1 cellular context compared by ENCODE assay signal in the genomic region with DNA sequence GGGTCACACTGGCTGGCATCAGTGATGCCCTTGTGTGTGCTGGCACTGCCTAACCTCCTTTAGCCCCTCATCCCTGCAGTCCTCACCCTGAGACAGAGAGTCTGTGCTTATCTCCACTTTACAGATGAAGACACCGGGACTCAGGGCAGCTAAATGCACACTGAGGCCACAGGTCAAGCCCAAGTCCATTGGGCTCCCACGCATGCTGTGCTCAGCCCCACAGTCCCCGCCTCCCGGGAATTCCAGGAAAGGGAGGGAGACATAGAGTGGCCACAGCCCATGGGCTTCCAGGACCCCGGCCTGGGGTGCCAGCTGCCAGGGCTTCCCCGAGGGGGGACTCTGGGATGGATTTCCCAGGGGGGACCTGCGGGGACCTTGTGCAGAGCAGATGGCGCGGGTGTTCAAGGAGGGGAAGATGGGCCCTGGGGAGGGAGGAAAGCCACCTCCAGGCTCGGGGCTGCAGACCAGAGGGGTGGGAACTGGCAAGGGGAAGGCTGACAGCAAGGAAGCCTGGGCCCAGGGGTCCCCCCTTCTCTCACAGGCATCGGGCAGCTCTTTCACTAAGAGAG.
TF ChIP-seq lines count a peak whose summit lies in the region.

No MANE protein-coding gene starts in this region.

TF ChIP-seq in GM23338, 12 proteins besides CTCF, POLR2A, EP300 and RAD21 (continued from another document):
- TF ChIP-seq, protein P1, sequence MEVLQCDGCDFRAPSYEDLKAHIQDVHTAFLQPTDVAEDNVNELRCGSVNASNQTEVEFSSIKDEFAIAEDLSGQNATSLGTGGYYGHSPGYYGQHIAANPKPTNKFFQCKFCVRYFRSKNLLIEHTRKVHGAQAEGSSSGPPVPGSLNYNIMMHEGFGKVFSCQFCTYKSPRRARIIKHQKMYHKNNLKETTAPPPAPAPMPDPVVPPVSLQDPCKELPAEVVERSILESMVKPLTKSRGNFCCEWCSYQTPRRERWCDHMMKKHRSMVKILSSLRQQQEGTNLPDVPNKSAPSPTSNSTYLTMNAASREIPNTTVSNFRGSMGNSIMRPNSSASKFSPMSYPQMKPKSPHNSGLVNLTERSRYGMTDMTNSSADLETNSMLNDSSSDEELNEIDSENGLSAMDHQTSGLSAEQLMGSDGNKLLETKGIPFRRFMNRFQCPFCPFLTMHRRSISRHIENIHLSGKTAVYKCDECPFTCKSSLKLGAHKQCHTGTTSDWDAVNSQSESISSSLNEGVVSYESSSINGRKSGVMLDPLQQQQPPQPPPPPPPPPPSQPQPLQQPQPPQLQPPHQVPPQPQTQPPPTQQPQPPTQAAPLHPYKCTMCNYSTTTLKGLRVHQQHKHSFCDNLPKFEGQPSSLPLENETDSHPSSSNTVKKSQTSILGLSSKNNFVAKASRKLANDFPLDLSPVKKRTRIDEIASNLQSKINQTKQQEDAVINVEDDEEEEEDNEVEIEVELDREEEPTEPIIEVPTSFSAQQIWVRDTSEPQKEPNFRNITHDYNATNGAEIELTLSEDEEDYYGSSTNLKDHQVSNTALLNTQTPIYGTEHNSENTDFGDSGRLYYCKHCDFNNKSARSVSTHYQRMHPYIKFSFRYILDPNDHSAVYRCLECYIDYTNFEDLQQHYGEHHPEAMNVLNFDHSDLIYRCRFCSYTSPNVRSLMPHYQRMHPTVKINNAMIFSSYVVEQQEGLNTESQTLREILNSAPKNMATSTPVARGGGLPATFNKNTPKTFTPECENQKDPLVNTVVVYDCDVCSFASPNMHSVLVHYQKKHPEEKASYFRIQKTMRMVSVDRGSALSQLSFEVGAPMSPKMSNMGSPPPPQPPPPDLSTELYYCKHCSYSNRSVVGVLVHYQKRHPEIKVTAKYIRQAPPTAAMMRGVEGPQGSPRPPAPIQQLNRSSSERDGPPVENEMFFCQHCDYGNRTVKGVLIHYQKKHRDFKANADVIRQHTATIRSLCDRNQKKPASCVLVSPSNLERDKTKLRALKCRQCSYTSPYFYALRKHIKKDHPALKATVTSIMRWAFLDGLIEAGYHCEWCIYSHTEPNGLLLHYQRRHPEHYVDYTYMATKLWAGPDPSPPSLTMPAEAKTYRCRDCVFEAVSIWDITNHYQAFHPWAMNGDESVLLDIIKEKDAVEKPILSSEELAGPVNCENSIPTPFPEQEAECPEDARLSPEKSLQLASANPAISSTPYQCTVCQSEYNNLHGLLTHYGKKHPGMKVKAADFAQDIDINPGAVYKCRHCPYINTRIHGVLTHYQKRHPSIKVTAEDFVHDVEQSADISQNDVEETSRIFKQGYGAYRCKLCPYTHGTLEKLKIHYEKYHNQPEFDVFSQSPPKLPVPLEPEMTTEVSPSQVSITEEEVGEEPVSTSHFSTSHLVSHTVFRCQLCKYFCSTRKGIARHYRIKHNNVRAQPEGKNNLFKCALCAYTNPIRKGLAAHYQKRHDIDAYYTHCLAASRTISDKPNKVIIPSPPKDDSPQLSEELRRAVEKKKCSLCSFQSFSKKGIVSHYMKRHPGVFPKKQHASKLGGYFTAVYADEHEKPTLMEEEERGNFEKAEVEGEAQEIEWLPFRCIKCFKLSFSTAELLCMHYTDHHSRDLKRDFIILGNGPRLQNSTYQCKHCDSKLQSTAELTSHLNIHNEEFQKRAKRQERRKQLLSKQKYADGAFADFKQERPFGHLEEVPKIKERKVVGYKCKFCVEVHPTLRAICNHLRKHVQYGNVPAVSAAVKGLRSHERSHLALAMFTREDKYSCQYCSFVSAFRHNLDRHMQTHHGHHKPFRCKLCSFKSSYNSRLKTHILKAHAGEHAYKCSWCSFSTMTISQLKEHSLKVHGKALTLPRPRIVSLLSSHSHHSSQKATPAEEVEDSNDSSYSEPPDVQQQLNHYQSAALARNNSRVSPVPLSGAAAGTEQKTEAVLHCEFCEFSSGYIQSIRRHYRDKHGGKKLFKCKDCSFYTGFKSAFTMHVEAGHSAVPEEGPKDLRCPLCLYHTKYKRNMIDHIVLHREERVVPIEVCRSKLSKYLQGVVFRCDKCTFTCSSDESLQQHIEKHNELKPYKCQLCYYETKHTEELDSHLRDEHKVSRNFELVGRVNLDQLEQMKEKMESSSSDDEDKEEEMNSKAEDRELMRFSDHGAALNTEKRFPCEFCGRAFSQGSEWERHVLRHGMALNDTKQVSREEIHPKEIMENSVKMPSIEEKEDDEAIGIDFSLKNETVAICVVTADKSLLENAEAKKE (CRISPR knock-in tag; IDR thresholded peaks at IDR 0.05): no peak
- no peak for TF ChIP-seq NANOG (IDR thresholded peaks at IDR 0.05; ENCODE audit: borderline replicate concordance)
TF ChIP-seq in GM23338: peak in this region for 0.
